Comparison of ENCODE assay signal across 20 cellular contexts in the genomic region with DNA sequence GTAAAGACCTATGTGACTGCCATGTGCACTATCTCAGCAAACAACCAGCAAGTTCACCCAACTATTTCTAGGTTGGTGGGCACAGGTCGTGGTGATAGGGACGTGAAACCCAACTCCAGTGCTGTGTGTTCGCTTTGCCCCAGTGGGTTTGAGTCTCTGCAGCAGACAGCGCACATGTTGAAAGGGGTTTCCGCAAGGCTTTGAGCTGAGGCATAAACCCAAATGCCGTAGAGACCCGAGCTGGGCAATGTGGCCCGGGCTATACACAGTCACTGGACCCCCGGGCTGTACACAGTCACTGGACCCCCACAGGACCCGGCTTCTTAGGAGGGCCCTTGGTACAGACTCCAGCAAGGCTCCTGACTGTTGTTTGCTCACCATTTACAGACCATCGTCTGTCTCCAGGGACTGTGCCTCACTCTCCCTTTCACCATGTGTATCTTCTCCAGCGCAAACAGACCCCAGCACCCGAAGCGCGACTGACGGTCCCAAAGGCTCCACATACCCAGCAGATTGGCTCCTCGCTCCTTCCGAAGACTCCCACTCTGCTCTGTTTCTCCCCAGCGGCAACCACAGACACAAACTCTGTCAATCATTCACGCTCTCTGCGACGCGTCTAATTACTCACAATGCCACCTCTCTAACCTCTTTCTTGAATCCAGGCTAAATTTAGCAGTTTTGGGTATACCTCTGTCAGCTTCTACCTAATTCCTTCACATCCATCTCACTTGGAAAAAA. TPM values are rescaled to one million over a fixed set of nuclear protein-coding genes. Genes with fewer than 3 reads are reported as not detected.
DNase-seq lines count a peak whose midpoint lies in the region; ATAC-seq and FAIRE-seq lines count a peak whose summit lies in the region.
"Had no signal": no experiment of that assay in that cellular context is flagged by ENCODE, and none has a peak within 500 bp of the region (broad histone marks: within the 10 kb centered on the region; RNA-seq: fewer than 3 reads in every experiment).

No MANE protein-coding gene starts in this region.

- no peaks in the 10 kb centered on the region for H4K20me1 ChIP-seq in BLaER1 treated with 17β-estradiol and CSF1 and Interleukin-3, amounts not matched to agents 10 nM and 100 nM

- DNase-seq in HK-2 (ENCODE audit: unreplicated experiment) = peak; percentile 11
- DNase-seq in left kidney (ENCODE audit: low read depth, low spot score) = peak; percentile 44
- peak; percentile 42 for DNase-seq in renal cortical epithelial cell (ENCODE audit: low read depth)
- no peak for DNase-seq in frontal cortex (ENCODE audit: low spot score in 2 of 2)
- DNase-seq in CD1c-positive myeloid dendritic cell (ENCODE audit: extremely low spot score) = no peak
- no peak for DNase-seq in NCI-H2196 (lab: John Stamatoyannopoulos, UW; ENCODE audit: unreplicated experiment)
- DNase-seq: activated gamma-delta T cell treated with Interleukin-2 at 50 U/mL for 16 hours; MV-4-11; NCI-H1694; NCI-H345; occipital lobe; PC-3; stimulated activated CD4-positive, alpha-beta T cell treated with anti-CD3 and anti-CD28 coated beads, Interleukin-2, amount 100 ng/mL, for 24 hours; stimulated activated naive CD4-positive, alpha-beta T cell; T-helper 1 cell had no signal

- ATAC-seq in HG02884 (IDR thresholded peaks at IDR 0.05; ENCODE audit: unreplicated experiment) = no peak
- ATAC-seq: PC-3 had no signal

- H3K4me3 ChIP-seq in BLaER1 treated with 17β-estradiol and CSF1 and Interleukin-3, amounts not matched to agents 10 nM and 100 nM = peak overlapping the region in 3 of 10 experiments; percentile 6 to 29 (median 16); a peak in 5 of 20 replicates

- peaks cover 0 to 9% (median 0%) of the 10 kb centered on the region in 11 experiments; a peak in 1 of 22 replicates for H3K27me3 ChIP-seq in BLaER1 treated with 17β-estradiol and CSF1 and Interleukin-3, amounts not matched to agents 10 nM and 100 nM

- H3K4me1 ChIP-seq in BLaER1 treated with 17β-estradiol and CSF1 and Interleukin-3, amounts not matched to agents 10 nM and 100 nM = peaks cover 58 to 82% (median 72%) of the 10 kb centered on the region in 10 experiments

- peak overlapping the region; percentile 61 to 92 (median 85) for H3K4me2 ChIP-seq in BLaER1 treated with 17β-estradiol and CSF1 and Interleukin-3, amounts not matched to agents 10 nM and 100 nM

- H3K27ac ChIP-seq in BLaER1 treated with 17β-estradiol and CSF1 and Interleukin-3, amounts not matched to agents 10 nM and 100 nM = peak overlapping the region in 9 of 11 experiments; percentile 0 to 75 (median 51); a peak in 14 of 22 replicates

- no peaks in the 10 kb centered on the region for H3K36me3 ChIP-seq in BLaER1 treated with 17β-estradiol and CSF1 and Interleukin-3, amounts not matched to agents 10 nM and 100 nM

- H3K9me3 ChIP-seq in BLaER1 treated with 17β-estradiol and CSF1 and Interleukin-3, amounts not matched to agents 10 nM and 100 nM (replicated peaks in 1 of 11) = no peaks in the 10 kb centered on the region

- peak overlapping the region in 7 of 11 experiments; percentile 3 to 71 (median 62); a peak in 10 of 22 replicates for H3K9ac ChIP-seq in BLaER1 treated with 17β-estradiol and CSF1 and Interleukin-3, amounts not matched to agents 10 nM and 100 nM

- FAIRE-seq in frontal cortex (lab: Jason Lieb, UNC) = no peak
- FAIRE-seq: bronchial epithelial cell, endothelial cell of umbilical vein, H1 had no signal

RNA-seq across cellular contexts. Expression of a gene that starts 31.2 kb away (rescaled TPM):
- total RNA-seq in renal cortical epithelial cell = 1.2 and 11.0 TPM in 2 replicates
- total RNA-seq in frontal cortex = 18.3 TPM

Comparison
In these comparisons a context has a peak if more than half of its experiments do, and no peak if none do; other contexts are left out.
1. DNase-seq: peak in HK-2 (single experiment), left kidney (single experiment) and renal cortical epithelial cell (single experiment); none in frontal cortex (0 of 2), CD1c-positive myeloid dendritic cell (single experiment) and NCI-H2196 (single experiment).